ENCODE assay signal across 9 cellular contexts in the genomic region with DNA sequence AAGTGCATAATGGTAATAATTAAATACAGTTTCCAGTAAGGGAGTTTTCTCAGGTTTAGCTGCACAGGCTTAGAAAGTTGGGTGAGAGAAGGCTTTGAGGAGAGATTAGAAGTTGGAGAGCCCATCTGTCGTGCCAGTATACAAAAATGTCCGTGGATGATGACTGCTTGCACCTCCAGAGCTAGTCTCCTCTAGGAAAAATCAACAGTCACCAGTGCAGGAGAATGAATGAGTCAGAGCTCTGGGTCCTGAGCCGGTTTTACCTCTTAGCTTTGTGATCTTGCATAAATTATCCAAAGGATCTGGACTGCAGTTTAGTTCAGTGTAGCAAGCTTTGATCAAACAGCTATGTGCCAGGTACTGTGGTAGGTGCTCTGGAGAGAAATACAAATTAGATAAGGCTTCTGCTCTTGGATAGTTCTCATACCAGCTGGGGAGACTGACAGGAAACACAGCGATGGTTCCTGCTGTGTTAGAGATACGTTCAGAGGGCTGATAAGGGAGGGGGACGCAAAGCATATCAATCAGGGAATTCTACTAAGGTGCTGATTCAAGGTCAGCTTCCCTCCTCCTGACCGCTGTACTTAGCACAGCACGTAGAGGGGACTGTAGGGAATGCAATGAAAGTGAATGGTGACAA.
DNase-seq lines count a peak whose midpoint lies in the region; ATAC-seq and TF ChIP-seq lines count a peak whose summit lies in the region.
"Had no signal": no experiment of that assay in that cellular context is flagged by ENCODE, and none has a peak within 500 bp of the region (broad histone marks: within the 10 kb centered on the region; RNA-seq: fewer than 3 reads in every experiment).

No MANE protein-coding gene starts in this region.

- peaks cover 10% of the 10 kb centered on the region for H3K36me3 Mint-ChIP-seq in mesothelial cell of epicardium
- no peaks in the 10 kb centered on the region for H3K36me3 Mint-ChIP-seq in activated CD4-positive, alpha-beta T cell treated with anti-CD3 and anti-CD28 coated beads for 36 hours (ENCODE audit: low read depth)
- H3K36me3 Mint-ChIP-seq: stimulated activated effector memory CD8-positive, alpha-beta T cell treated with anti-CD3 and anti-CD28 coated beads, Interleukin-12 subunit alpha, Interleukin-12 subunit beta, amount 100 ng/mL, for 72 hours had no signal

- intact Hi-C loops in activated CD4-positive, alpha-beta T cell treated with anti-CD3 and anti-CD28 coated beads for 36 hours (cut with DNase I, micrococcal nuclease) = no loop called here

- in situ Hi-C loops in Caki2 (cut with HindIII; ENCODE audit: low pct_unique_long_range_greater_than_20kb, low sequenced_read_pairs) = loop anchor here (25.0 kb wide), 1 partner anchor 113 kb away; no protein-coding TSS in a partner anchor

- POLR2A ChIA-PET in activated CD4-positive, alpha-beta T cell treated with anti-CD3 and anti-CD28 coated beads for 36 hours (lab: Charles Lee) = no interaction called here

- TF ChIP-seq CTCF in choroid plexus epithelial cell (conservative IDR thresholded peaks at IDR 0.05; ENCODE audit: low read depth, low read length) = no peak
- no peak for TF ChIP-seq CTCF in mesothelial cell of epicardium (IDR thresholded peaks at IDR 0.05; ENCODE audit: unreplicated experiment)

- peaks cover 78% of the 10 kb centered on the region for H3K4me1 Mint-ChIP-seq in mesothelial cell of epicardium
- no peaks in the 10 kb centered on the region for H3K4me1 Mint-ChIP-seq in activated CD4-positive, alpha-beta T cell treated with anti-CD3 and anti-CD28 coated beads for 36 hours
- H3K4me1 Mint-ChIP-seq: stimulated activated effector memory CD8-positive, alpha-beta T cell treated with anti-CD3 and anti-CD28 coated beads, Interleukin-12 subunit alpha, Interleukin-12 subunit beta, amount 100 ng/mL, for 72 hours had no signal

- H3K4me3 Mint-ChIP-seq in mesothelial cell of epicardium = peak overlapping the region; percentile 17
- H3K4me3 Mint-ChIP-seq in activated CD4-positive, alpha-beta T cell treated with anti-CD3 and anti-CD28 coated beads for 36 hours = no peak overlapping the region
- H3K4me3 Mint-ChIP-seq: stimulated activated effector memory CD8-positive, alpha-beta T cell treated with anti-CD3 and anti-CD28 coated beads, Interleukin-12 subunit alpha, Interleukin-12 subunit beta, amount 100 ng/mL, for 72 hours had no signal

- CTCF ChIA-PET in activated CD4-positive, alpha-beta T cell treated with anti-CD3 and anti-CD28 coated beads for 36 hours (lab: Charles Lee) = no interaction called here

- no peak overlapping the region for H3K4me3 ChIP-seq in choroid plexus epithelial cell (ENCODE audit: low read depth, low read length)

- H3K27me3 Mint-ChIP-seq in mesothelial cell of epicardium (ENCODE audit: low read depth) = no peaks in the 10 kb centered on the region
- H3K27me3 Mint-ChIP-seq in activated CD4-positive, alpha-beta T cell treated with anti-CD3 and anti-CD28 coated beads for 36 hours = peaks cover 37% of the 10 kb centered on the region

- H3K27ac Mint-ChIP-seq in mesothelial cell of epicardium = peak overlapping the region; percentile 97
- no peak overlapping the region for H3K27ac Mint-ChIP-seq in activated CD4-positive, alpha-beta T cell treated with anti-CD3 and anti-CD28 coated beads for 36 hours
- H3K27ac Mint-ChIP-seq: stimulated activated effector memory CD8-positive, alpha-beta T cell treated with anti-CD3 and anti-CD28 coated beads, Interleukin-12 subunit alpha, Interleukin-12 subunit beta, amount 100 ng/mL, for 72 hours had no signal

- no peak for ATAC-seq in activated CD4-positive, alpha-beta T cell treated with anti-CD3 and anti-CD28 coated beads for 36 hours
- no peak for ATAC-seq in HG02840 (IDR thresholded peaks at IDR 0.05; ENCODE audit: low FRiP score, unreplicated experiment)
- ATAC-seq: stimulated activated effector memory CD8-positive, alpha-beta T cell treated with anti-CD3 and anti-CD28 coated beads, Interleukin-12 subunit alpha, Interleukin-12 subunit beta, amount 100 ng/mL, for 72 hours had no signal

- H3K9me3 Mint-ChIP-seq in mesothelial cell of epicardium = no peaks in the 10 kb centered on the region
- no peaks in the 10 kb centered on the region for H3K9me3 Mint-ChIP-seq in activated CD4-positive, alpha-beta T cell treated with anti-CD3 and anti-CD28 coated beads for 36 hours (ENCODE audit: low read depth)
- H3K9me3 Mint-ChIP-seq: stimulated activated effector memory CD8-positive, alpha-beta T cell treated with anti-CD3 and anti-CD28 coated beads, Interleukin-12 subunit alpha, Interleukin-12 subunit beta, amount 100 ng/mL, for 72 hours had no signal

- DNase-seq in Caki2 (ENCODE audit: low read depth) (peak; percentile 76), NCI-H146 treated with DMSO at 0.1 percent for 48 hours (lab: John Stamatoyannopoulos, UW; ENCODE audit: unreplicated experiment) (peak; percentile 81), choroid plexus epithelial cell (ENCODE audit: low read depth) (peak; percentile 74), mesothelial cell of epicardium (ENCODE audit: low spot score in 2 of 2, unreplicated experiment in 2 of 2) (no peak), NOMO-1 (lab: John Stamatoyannopoulos, UW; ENCODE audit: unreplicated experiment in 2 of 2) (no peak), activated gamma-delta T cell (lab: John Stamatoyannopoulos, UW) (no peak)
- DNase-seq in activated CD4-positive, alpha-beta T cell treated with anti-CD3 and anti-CD28 coated beads for 36 hours = no peak

Comparison
In these comparisons a context has a peak if more than half of its experiments do, and no peak if none do; other contexts are left out.
1. DNase-seq: peak in Caki2 (single experiment), NCI-H146 treated with DMSO at 0.1 percent for 48 hours (single experiment) and choroid plexus epithelial cell (single experiment); none in mesothelial cell of epicardium (0 of 2), NOMO-1 (0 of 2), activated gamma-delta T cell (single experiment) and activated CD4-positive, alpha-beta T cell treated with anti-CD3 and anti-CD28 coated beads for 36 hours (single experiment).